In genomic region chr4:1249148-1249730, GRCh38 we compare ENCODE assay signal across 2 cellular contexts.
TF ChIP-seq lines count a peak whose summit lies in the region.

No MANE protein-coding gene starts in this region.

TF ChIP-seq in A549, 52 proteins besides CTCF, POLR2A, EP300 and RAD21 (continued from another document):
- TF ChIP-seq ESRRA (IDR thresholded peaks at IDR 0.05; ENCODE audit: borderline replicate concordance, low read length): no peak
- no peak for TF ChIP-seq FOSL2 (IDR thresholded peaks at IDR 0.05)
- TF ChIP-seq FOSL2 (CRISPR knock-in tag; IDR thresholded peaks at IDR 0.05): no peak
- TF ChIP-seq REST (IDR thresholded peaks at IDR 0.05): no peak
- no peak for TF ChIP-seq RCOR1 (IDR thresholded peaks at IDR 0.05; ENCODE audit: low read depth, low read length)
- TF ChIP-seq CBX2 (IDR thresholded peaks at IDR 0.05; ENCODE audit: borderline replicate concordance, low read depth): no peak
- TF ChIP-seq EHF (CRISPR knock-in tag; IDR thresholded peaks at IDR 0.05): no peak
- TF ChIP-seq ZFP36 (IDR thresholded peaks at IDR 0.05; ENCODE audit: borderline replicate concordance, partially characterized antibody): no peak
- no peak for TF ChIP-seq FOXS1 (CRISPR knock-in tag; IDR thresholded peaks at IDR 0.05)
- TF ChIP-seq POLR2AphosphoS2 (conservative IDR thresholded peaks at IDR 0.05; ENCODE audit: low read length): no peak
- TF ChIP-seq CEBPB (IDR thresholded peaks at IDR 0.05): no peak
- TF ChIP-seq JUN (IDR thresholded peaks at IDR 0.05): peak; percentile 32 to 56; a peak in 3 of 5 replicates
- TF ChIP-seq FOSB (CRISPR knock-in tag; IDR thresholded peaks at IDR 0.05): no peak
- TF ChIP-seq, protein P1, sequence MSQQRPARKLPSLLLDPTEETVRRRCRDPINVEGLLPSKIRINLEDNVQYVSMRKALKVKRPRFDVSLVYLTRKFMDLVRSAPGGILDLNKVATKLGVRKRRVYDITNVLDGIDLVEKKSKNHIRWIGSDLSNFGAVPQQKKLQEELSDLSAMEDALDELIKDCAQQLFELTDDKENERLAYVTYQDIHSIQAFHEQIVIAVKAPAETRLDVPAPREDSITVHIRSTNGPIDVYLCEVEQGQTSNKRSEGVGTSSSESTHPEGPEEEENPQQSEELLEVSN (IDR thresholded peaks at IDR 0.05; ENCODE audit: borderline replicate concordance, low read depth): peak; percentile 71; the same call in 1 of the 2 replicates
- TF ChIP-seq NR3C1 (IDR thresholded peaks at IDR 0.05): no peak
- no peak for TF ChIP-seq KDM1A (IDR thresholded peaks at IDR 0.05; ENCODE audit: low read depth)
- no peak for TF ChIP-seq CHD4 (IDR thresholded peaks at IDR 0.05; ENCODE audit: borderline replicate concordance)
- TF ChIP-seq MAZ (IDR thresholded peaks at IDR 0.05; ENCODE audit: borderline replicate concordance, low read depth, low read length): no peak
- TF ChIP-seq PBX3 (IDR thresholded peaks at IDR 0.05): no peak
- TF ChIP-seq KDM5A (IDR thresholded peaks at IDR 0.05): no peak
- no peak for TF ChIP-seq CBX8 (IDR thresholded peaks at IDR 0.05)
- TF ChIP-seq SREBF2 (IDR thresholded peaks at IDR 0.05): no peak
- TF ChIP-seq NPAS2 (CRISPR knock-in tag; IDR thresholded peaks at IDR 0.05; ENCODE audit: borderline replicate concordance): no peak
- TF ChIP-seq CHD2 (IDR thresholded peaks at IDR 0.05; ENCODE audit: low read length, partially characterized antibody): no peak
- peak; percentile 53; the same call in 1 of the 2 replicates for TF ChIP-seq PHF8 (IDR thresholded peaks at IDR 0.05; ENCODE audit: borderline replicate concordance, low read depth)
- TF ChIP-seq, protein P2, sequence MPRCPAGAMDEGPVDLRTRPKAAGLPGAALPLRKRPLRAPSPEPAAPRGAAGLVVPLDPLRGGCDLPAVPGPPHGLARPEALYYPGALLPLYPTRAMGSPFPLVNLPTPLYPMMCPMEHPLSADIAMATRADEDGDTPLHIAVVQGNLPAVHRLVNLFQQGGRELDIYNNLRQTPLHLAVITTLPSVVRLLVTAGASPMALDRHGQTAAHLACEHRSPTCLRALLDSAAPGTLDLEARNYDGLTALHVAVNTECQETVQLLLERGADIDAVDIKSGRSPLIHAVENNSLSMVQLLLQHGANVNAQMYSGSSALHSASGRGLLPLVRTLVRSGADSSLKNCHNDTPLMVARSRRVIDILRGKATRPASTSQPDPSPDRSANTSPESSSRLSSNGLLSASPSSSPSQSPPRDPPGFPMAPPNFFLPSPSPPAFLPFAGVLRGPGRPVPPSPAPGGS (IDR thresholded peaks at IDR 0.05): peak; percentile 41; the same call in 1 of the 3 replicates
- TF ChIP-seq HEYL (CRISPR knock-in tag; IDR thresholded peaks at IDR 0.05): no peak
- peak; percentile 59; the same call in 1 of the 2 replicates for TF ChIP-seq MAX (IDR thresholded peaks at IDR 0.05)
- TF ChIP-seq GATA3 (IDR thresholded peaks at IDR 0.05; ENCODE audit: borderline replicate concordance): no peak
- TF ChIP-seq ZC3H11A (IDR thresholded peaks at IDR 0.05): no peak
- TF ChIP-seq NFE2L2 (conservative IDR thresholded peaks at IDR 0.05; ENCODE audit: low read length): no peak
- TF ChIP-seq SMC3 (IDR thresholded peaks at IDR 0.05): no peak
- TF ChIP-seq ZSCAN20 (CRISPR knock-in tag; IDR thresholded peaks at IDR 0.05): no peak
- no peak for TF ChIP-seq RNF2 (IDR thresholded peaks at IDR 0.05; ENCODE audit: borderline replicate concordance, low read depth)
- TF ChIP-seq TP53 (CRISPR knock-in tag; IDR thresholded peaks at IDR 0.05): no peak
- no peak for TF ChIP-seq ZNF302 (CRISPR knock-in tag; IDR thresholded peaks at IDR 0.05)
- TF ChIP-seq HDAC2 (IDR thresholded peaks at IDR 0.05): no peak
- TF ChIP-seq JUNB (IDR thresholded peaks at IDR 0.05): no peak

TF ChIP-seq in HepG2, 621 proteins besides CTCF, POLR2A, EP300 and RAD21 (continued from another document and continues in another):
- TF ChIP-seq, protein P3, sequence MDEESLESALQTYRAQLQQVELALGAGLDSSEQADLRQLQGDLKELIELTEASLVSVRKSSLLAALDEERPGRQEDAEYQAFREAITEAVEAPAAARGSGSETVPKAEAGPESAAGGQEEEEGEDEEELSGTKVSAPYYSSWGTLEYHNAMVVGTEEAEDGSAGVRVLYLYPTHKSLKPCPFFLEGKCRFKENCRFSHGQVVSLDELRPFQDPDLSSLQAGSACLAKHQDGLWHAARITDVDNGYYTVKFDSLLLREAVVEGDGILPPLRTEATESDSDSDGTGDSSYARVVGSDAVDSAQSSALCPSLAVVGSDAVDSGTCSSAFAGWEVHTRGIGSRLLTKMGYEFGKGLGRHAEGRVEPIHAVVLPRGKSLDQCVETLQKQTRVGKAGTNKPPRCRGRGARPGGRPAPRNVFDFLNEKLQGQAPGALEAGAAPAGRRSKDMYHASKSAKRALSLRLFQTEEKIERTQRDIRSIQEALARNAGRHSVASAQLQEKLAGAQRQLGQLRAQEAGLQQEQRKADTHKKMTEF (CRISPR knock-in tag; IDR thresholded peaks at IDR 0.05): no peak
- no peak for TF ChIP-seq PITX1 (CRISPR knock-in tag; IDR thresholded peaks at IDR 0.05)
- TF ChIP-seq, protein P4, sequence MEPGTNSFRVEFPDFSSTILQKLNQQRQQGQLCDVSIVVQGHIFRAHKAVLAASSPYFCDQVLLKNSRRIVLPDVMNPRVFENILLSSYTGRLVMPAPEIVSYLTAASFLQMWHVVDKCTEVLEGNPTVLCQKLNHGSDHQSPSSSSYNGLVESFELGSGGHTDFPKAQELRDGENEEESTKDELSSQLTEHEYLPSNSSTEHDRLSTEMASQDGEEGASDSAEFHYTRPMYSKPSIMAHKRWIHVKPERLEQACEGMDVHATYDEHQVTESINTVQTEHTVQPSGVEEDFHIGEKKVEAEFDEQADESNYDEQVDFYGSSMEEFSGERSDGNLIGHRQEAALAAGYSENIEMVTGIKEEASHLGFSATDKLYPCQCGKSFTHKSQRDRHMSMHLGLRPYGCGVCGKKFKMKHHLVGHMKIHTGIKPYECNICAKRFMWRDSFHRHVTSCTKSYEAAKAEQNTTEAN (CRISPR knock-in tag; conservative IDR thresholded peaks at IDR 0.05): peak; percentile 69; the same call in 1 of the 2 replicates
- TF ChIP-seq ZBTB7A (CRISPR knock-in tag; IDR thresholded peaks at IDR 0.05): no peak
- no peak for TF ChIP-seq ZNF746 (CRISPR knock-in tag; IDR thresholded peaks at IDR 0.05)
- TF ChIP-seq, protein P5, sequence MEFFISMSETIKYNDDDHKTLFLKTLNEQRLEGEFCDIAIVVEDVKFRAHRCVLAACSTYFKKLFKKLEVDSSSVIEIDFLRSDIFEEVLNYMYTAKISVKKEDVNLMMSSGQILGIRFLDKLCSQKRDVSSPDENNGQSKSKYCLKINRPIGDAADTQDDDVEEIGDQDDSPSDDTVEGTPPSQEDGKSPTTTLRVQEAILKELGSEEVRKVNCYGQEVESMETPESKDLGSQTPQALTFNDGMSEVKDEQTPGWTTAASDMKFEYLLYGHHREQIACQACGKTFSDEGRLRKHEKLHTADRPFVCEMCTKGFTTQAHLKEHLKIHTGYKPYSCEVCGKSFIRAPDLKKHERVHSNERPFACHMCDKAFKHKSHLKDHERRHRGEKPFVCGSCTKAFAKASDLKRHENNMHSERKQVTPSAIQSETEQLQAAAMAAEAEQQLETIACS (CRISPR knock-in tag; IDR thresholded peaks at IDR 0.05): peak; percentile 44; the same call in 1 of the 2 replicates
- TF ChIP-seq GABPB1 (CRISPR knock-in tag; IDR thresholded peaks at IDR 0.05): peak; percentile 64; the same call in 1 of the 2 replicates
- 0 out of 2 replicates have a peak, but pooled peaks have one; percentile 19 for TF ChIP-seq CCDC6 (CRISPR knock-in tag; IDR thresholded peaks at IDR 0.05)
- no peak for TF ChIP-seq ZBTB3 (CRISPR knock-in tag; IDR thresholded peaks at IDR 0.05; ENCODE audit: borderline replicate concordance, low read depth)
- TF ChIP-seq ZNF225 (CRISPR knock-in tag; IDR thresholded peaks at IDR 0.05): 0 out of 2 replicates have a peak, but pooled peaks have one; percentile 7
- TF ChIP-seq MAX (IDR thresholded peaks at IDR 0.05): peak; percentile 72
- TF ChIP-seq TSC22D2 (CRISPR knock-in tag; IDR thresholded peaks at IDR 0.05; ENCODE audit: borderline replicate concordance): no peak
- no peak for TF ChIP-seq THAP8 (CRISPR knock-in tag; IDR thresholded peaks at IDR 0.05; ENCODE audit: borderline replicate concordance)
- TF ChIP-seq, protein P6, sequence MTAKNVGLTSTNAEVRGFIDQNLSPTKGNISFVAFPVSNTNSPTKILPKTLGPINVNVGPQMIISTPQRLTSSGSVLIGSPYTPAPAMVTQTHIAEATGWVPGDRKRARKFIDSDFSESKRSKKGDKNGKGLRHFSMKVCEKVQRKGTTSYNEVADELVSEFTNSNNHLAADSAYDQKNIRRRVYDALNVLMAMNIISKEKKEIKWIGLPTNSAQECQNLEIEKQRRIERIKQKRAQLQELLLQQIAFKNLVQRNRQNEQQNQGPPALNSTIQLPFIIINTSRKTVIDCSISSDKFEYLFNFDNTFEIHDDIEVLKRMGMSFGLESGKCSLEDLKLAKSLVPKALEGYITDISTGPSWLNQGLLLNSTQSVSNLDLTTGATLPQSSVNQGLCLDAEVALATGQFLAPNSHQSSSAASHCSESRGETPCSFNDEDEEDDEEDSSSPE (CRISPR knock-in tag; IDR thresholded peaks at IDR 0.05): peak; percentile 33
- peak; percentile 72 for TF ChIP-seq ASH2L (IDR thresholded peaks at IDR 0.05; ENCODE audit: insufficient read length, low read depth, low read length)
- TF ChIP-seq LBX2 (CRISPR knock-in tag; IDR thresholded peaks at IDR 0.05; ENCODE audit: borderline replicate concordance): no peak
- no peak for TF ChIP-seq GLMP (CRISPR knock-in tag; IDR thresholded peaks at IDR 0.05; ENCODE audit: borderline replicate concordance)
- TF ChIP-seq ZNF691 (CRISPR knock-in tag; IDR thresholded peaks at IDR 0.05; ENCODE audit: borderline replicate concordance, low read depth): no peak; the same call in 1 of the 2 replicates
- peak; percentile 22; the same call in 1 of the 3 replicates for TF ChIP-seq MXI1 (IDR thresholded peaks at IDR 0.05; ENCODE audit: borderline replicate concordance, low read depth, low read length)
- TF ChIP-seq POLR2G (IDR thresholded peaks at IDR 0.05; ENCODE audit: low read depth, low read length): peak; percentile 60
- 0 out of 2 replicates have a peak, but pooled peaks have one; percentile 38 for TF ChIP-seq KLF6 (CRISPR knock-in tag; IDR thresholded peaks at IDR 0.05)
- 0 out of 2 replicates have a peak, but pooled peaks have one; percentile 35 for TF ChIP-seq ZFP82 (CRISPR knock-in tag; IDR thresholded peaks at IDR 0.05; ENCODE audit: borderline replicate concordance)
- peak; percentile 74 for TF ChIP-seq AGO2 (optimal IDR thresholded peaks at IDR 0.05; ENCODE audit: low read depth, low read length)
- no peak for TF ChIP-seq MED1 (CRISPR knock-in tag; IDR thresholded peaks at IDR 0.05)
- no peak for TF ChIP-seq HNRNPL (IDR thresholded peaks at IDR 0.05; ENCODE audit: low read depth, low read length)
- TF ChIP-seq DR1 (CRISPR knock-in tag; IDR thresholded peaks at IDR 0.05): peak; percentile 11; the same call in 1 of the 2 replicates
- TF ChIP-seq SATB2 (CRISPR knock-in tag; IDR thresholded peaks at IDR 0.05): no peak
- no peak for TF ChIP-seq KDM3A (CRISPR knock-in tag; IDR thresholded peaks at IDR 0.05; ENCODE audit: low read depth)
- peak; percentile 21; the same call in 1 of the 2 replicates for TF ChIP-seq SP5 (CRISPR knock-in tag; IDR thresholded peaks at IDR 0.05; ENCODE audit: borderline replicate concordance, low read depth)
- no peak for TF ChIP-seq SSRP1 (CRISPR knock-in tag; IDR thresholded peaks at IDR 0.05)
- TF ChIP-seq TBX2 (CRISPR knock-in tag; IDR thresholded peaks at IDR 0.05; ENCODE audit: borderline replicate concordance): no peak
- TF ChIP-seq, protein P7, sequence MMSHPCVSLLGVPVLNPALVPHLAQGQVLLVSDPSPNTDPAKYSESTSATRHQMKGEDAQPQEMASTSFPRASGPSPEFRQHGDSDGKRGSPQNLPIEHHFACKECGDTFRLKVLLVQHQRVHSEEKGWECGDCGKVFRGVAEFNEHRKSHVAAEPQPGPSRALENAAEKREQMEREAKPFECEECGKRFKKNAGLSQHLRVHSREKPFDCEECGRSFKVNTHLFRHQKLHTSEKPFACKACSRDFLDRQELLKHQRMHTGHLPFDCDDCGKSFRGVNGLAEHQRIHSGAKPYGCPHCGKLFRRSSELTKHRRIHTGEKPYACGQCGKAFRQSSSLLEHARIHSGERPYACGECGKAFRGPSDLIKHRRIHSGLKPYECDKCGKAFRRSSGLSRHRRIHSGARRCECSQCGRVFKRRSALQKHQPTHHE (CRISPR knock-in tag; IDR thresholded peaks at IDR 0.05; ENCODE audit: borderline replicate concordance): no peak
- 0 out of 2 replicates have a peak, but pooled peaks have one; percentile 14 for TF ChIP-seq NR2C2 (CRISPR knock-in tag; IDR thresholded peaks at IDR 0.05; ENCODE audit: borderline replicate concordance)
- no peak; the same call in 1 of the 2 replicates for TF ChIP-seq TOE1 (CRISPR knock-in tag; IDR thresholded peaks at IDR 0.05)
